Comparison of ENCODE assay signal across 12 cellular contexts in the genomic region with DNA sequence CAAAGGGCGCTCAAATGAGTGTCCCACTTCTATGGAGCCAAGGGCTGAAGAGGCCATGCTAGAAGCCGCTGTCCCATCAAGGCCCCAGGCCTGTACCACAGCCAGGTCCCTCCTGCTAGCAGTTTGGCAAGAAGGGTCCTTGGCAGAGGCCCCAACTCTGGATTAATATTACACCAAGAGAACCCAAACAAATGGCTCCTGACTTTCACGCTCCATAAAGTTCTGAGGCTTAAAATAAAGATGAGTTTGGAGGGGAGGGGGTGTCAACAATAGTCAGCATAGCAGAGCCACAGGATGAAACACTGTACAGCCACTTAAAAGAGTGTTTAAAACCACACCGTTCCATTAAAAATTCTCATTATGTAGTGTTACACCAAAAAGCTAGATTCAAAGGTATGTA. TPM values are rescaled to one million over a fixed set of nuclear protein-coding genes. Genes with fewer than 3 reads are reported as not detected.
A peak's percentile ranks its signal among the peaks of the same experiment; 100 is the strongest.
DNase-seq lines count a peak whose midpoint lies in the region; ATAC-seq and TF ChIP-seq lines count a peak whose summit lies in the region.
"Had no signal": no experiment of that assay in that cellular context is flagged by ENCODE, and none has a peak within 500 bp of the region (broad histone marks: within the 10 kb centered on the region; RNA-seq: fewer than 3 reads in every experiment).

No MANE protein-coding gene starts in this region.

- no peak for TF ChIP-seq CTCF in RWPE1 (conservative IDR thresholded peaks at IDR 0.05; ENCODE audit: low read depth)
- TF ChIP-seq CTCF in coronary artery (IDR thresholded peaks at IDR 0.05): no peak

- peaks cover 19% of the 10 kb centered on the region for H3K4me1 ChIP-seq in right cardiac atrium (ENCODE audit: control insufficient read depth, insufficient read depth, low read length)

- H3K27ac ChIP-seq in RWPE1: peak overlapping the region; percentile 24
- H3K27ac ChIP-seq in right cardiac atrium (ENCODE audit: low read length): no peak overlapping the region
- H3K27ac ChIP-seq in temporal lobe (ENCODE audit: low read depth, low read length): peak overlapping the region; percentile 96
- H3K27ac ChIP-seq in coronary artery: no peak overlapping the region
- H3K27ac ChIP-seq: 22Rv1 had no signal

- intact Hi-C loops in right cardiac atrium (cut with DNase I): no loop called here

- H3K9me3 ChIP-seq in right cardiac atrium (ENCODE audit: control insufficient read depth, low read length): no peaks in the 10 kb centered on the region

- DNase-seq in NCI-H1417 (lab: John Stamatoyannopoulos, UW) (peak in 2 of 3 experiments; percentile 21 to 91), NCI-H1417 treated with DMSO at 0.1 percent for 48 hours (lab: John Stamatoyannopoulos, UW) (no peak), RWPE1 (ENCODE audit: low spot score) (no peak), right cardiac atrium (peak in 2 of 3 donors; percentile 84 to 87), coronary artery (ENCODE audit: low spot score) (no peak)
- DNase-seq: activated CD8-positive, alpha-beta memory T cell treated with anti-CD3 and anti-CD28 coated beads for 24 hours; CD8-positive, alpha-beta memory T cell; IMR-90 had no signal

- CTCF ChIA-PET in RWPE1 (lab: Yijun Ruan, JAX): interaction anchor here (0.6 kb wide), 1 partner anchor 188 kb away, joined by 5 read pairs; no protein-coding TSS in a partner anchor

- H3K27me3 ChIP-seq in right cardiac atrium (ENCODE audit: control insufficient read depth, insufficient read depth): no peaks in the 10 kb centered on the region

- POLR2A ChIA-PET in RWPE1 (lab: Yijun Ruan, JAX; ENCODE audit: low non-redundant PET): no interaction called here

- ATAC-seq in right cardiac atrium: peak in 1 of 2 donors; percentile 42
- no peak for ATAC-seq in HG03521 (IDR thresholded peaks at IDR 0.05; ENCODE audit: unreplicated experiment)
- ATAC-seq in GM18498 (IDR thresholded peaks at IDR 0.05; ENCODE audit: unreplicated experiment): no peak

- 64% methylated on average over 4 of the region's 4 CpGs for WGBS in right cardiac atrium

- H3K4me3 ChIP-seq in right cardiac atrium (ENCODE audit: low read length) (no peak overlapping the region), coronary artery (no peak overlapping the region)

RNA-seq across cellular contexts. Expression of a gene that starts 30.5 kb away (rescaled TPM):
- total RNA-seq in right cardiac atrium: 10 to 100 TPM; 53.1 to 60.5 (median 55.1) TPM
- 41.0 TPM for polyA plus RNA-seq in right cardiac atrium
- 9.1 TPM for total RNA-seq in temporal lobe
- polyA plus RNA-seq: CD8-positive, alpha-beta memory T cell had no signal

Comparison
In these comparisons a context has a peak if more than half of its experiments do, and no peak if none do; other contexts are left out.
1. DNase-seq: peak in NCI-H1417 (2 of 3) and right cardiac atrium (2 of 3); none in NCI-H1417 treated with DMSO at 0.1 percent for 48 hours (single experiment), RWPE1 (single experiment) and coronary artery (single experiment).
2. H3K27ac ChIP-seq: peak in RWPE1 (single experiment) and temporal lobe (single experiment); none in right cardiac atrium (single experiment) and coronary artery (0 of 2).